Comparison of ENCODE assay signal across 29 cellular contexts in the genomic region with DNA sequence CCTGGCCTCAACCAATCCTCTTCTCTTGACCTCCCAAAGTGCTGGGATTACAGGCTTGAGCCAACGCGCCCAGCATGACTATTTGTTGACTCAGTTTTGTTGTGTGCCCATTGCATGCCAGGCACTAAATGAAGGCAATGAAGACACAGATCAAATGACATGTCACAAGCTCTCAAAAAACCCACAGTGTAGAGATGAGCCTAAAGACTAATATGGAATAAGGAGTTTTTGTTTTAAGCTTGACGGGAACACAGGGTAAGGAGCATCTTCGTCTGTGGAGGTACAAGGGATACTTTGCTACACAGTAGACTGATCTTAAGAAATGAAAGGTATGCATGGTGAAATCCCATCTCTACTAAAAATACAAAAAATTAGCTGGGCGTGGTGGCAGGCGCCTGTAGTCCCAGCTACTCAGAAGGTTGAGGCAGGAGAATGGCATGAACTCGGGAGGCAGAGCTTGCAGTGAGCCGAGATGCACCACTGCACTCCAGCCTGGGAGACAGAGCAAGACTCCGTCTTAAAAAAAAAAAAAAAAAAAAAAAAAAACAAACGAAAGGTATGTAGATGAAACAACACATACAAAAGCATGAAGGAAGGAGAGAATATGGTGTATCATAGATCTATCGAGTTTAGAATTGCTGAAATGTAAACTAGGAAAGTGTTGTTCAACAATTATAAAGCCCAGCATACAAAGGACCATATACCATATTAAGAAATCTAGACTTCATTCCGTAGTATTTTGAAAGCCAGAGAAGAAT.
"Had no signal": no experiment of that assay in that cellular context is flagged by ENCODE, and none has a peak within 500 bp of the region (broad histone marks: within the 10 kb centered on the region; RNA-seq: fewer than 3 reads in every experiment).

No MANE protein-coding gene starts in this region.

- H3K27ac ChIP-seq: SK-N-MC, VCaP had no signal

- H3K9me3 Mint-ChIP-seq: activated B cell treated with CpG ODN at 0.5 μM for 24 hours; activated CD4-positive, alpha-beta memory T cell treated with anti-CD3 and anti-CD28 coated beads for 36 hours; activated naive CD4-positive, alpha-beta T cell treated with anti-CD3 and anti-CD28 coated beads, Interleukin-2, amount 10 ng/mL, durations not matched to agents 7 days and 5 days; activated naive CD8-positive, alpha-beta T cell treated with anti-CD3 and anti-CD28 coated beads for 36 hours; T-helper 2 cell treated with Interferon-gamma antibody and Interleukin-4, amounts not matched to agents 5 μg/mL and 100 μg/mL, for 36 hours had no signal

- H3K36me3 Mint-ChIP-seq: activated CD4-positive, alpha-beta memory T cell treated with anti-CD3 and anti-CD28 coated beads for 36 hours; activated naive CD4-positive, alpha-beta T cell treated with anti-CD3 and anti-CD28 coated beads, Interleukin-2, amount 10 ng/mL, durations not matched to agents 7 days and 5 days; activated naive CD8-positive, alpha-beta T cell treated with anti-CD3 and anti-CD28 coated beads for 36 hours had no signal

- H3K4me3 Mint-ChIP-seq: activated B cell treated with CpG ODN at 0.5 μM for 24 hours; activated CD4-positive, alpha-beta memory T cell treated with anti-CD3 and anti-CD28 coated beads for 36 hours; activated naive CD4-positive, alpha-beta T cell treated with anti-CD3 and anti-CD28 coated beads, Interleukin-2, amount 10 ng/mL, durations not matched to agents 7 days and 5 days; activated naive CD8-positive, alpha-beta T cell treated with anti-CD3 and anti-CD28 coated beads for 36 hours; T-helper 2 cell treated with Interferon-gamma antibody and Interleukin-4, amounts not matched to agents 5 μg/mL and 100 μg/mL, for 36 hours had no signal

- H3K27ac Mint-ChIP-seq: activated B cell treated with CpG ODN at 0.5 μM for 24 hours; activated CD4-positive, alpha-beta memory T cell treated with anti-CD3 and anti-CD28 coated beads for 36 hours; activated naive CD4-positive, alpha-beta T cell treated with anti-CD3 and anti-CD28 coated beads, Interleukin-2, amount 10 ng/mL, durations not matched to agents 7 days and 5 days; activated naive CD8-positive, alpha-beta T cell treated with anti-CD3 and anti-CD28 coated beads for 36 hours; T-helper 2 cell treated with Interferon-gamma antibody and Interleukin-4, amounts not matched to agents 5 μg/mL and 100 μg/mL, for 36 hours had no signal

- H3K4me3 ChIP-seq: SK-N-MC had no signal

- H3K4me1 Mint-ChIP-seq: activated B cell treated with CpG ODN at 0.5 μM for 24 hours; activated naive CD4-positive, alpha-beta T cell treated with anti-CD3 and anti-CD28 coated beads, Interleukin-2, amount 10 ng/mL, durations not matched to agents 7 days and 5 days; activated naive CD8-positive, alpha-beta T cell treated with anti-CD3 and anti-CD28 coated beads for 36 hours had no signal

- DNase-seq: activated B cell treated with CpG ODN at 0.5 μM for 24 hours; activated CD4-positive, alpha-beta memory T cell treated with anti-CD3 and anti-CD28 coated beads for 36 hours; activated CD4-positive, alpha-beta T cell treated with anti-CD3 and anti-CD28 coated beads for 4 hours; activated CD4-positive, alpha-beta T cell treated with anti-CD3 and anti-CD28 coated beads, Interleukin-2, amount 50 U/mL, for 1 hour; activated CD4-positive, CD25-positive, alpha-beta regulatory T cell treated with anti-CD3 and anti-CD28 coated beads, Interleukin-2, amount 50 U/mL, for 72 hours; activated CD8-positive, alpha-beta memory T cell treated with anti-CD3 and anti-CD28 coated beads, Interleukin-2, amount 50 U/mL, for 48 hours; activated effector memory CD4-positive, alpha-beta T cell treated with Interleukin-2 at 50 U/mL for 16 hours; activated naive CD4-positive, alpha-beta T cell treated with anti-CD3 and anti-CD28 coated beads, Interleukin-2, amount 10 ng/mL, durations not matched to agents 7 days and 5 days; activated naive CD8-positive, alpha-beta T cell treated with anti-CD3 and anti-CD28 coated beads for 36 hours; activated T-cell treated with anti-CD3 and anti-CD28 coated beads, Interleukin-2, amount 50 U/mL, for 48 hours; amniotic stem cell; aorta; Kasumi-1; KG1; MM.1S; MV-4-11; NCI-H1092; NCI-H1436 treated with DMSO at 0.1 percent for 48 hours; NCI-H1694 treated with DMSO at 0.1 percent for 48 hours; NCI-H2029; NCI-H2171; NCI-H510A; NCI-H526; NCI-H748 treated with DMSO at 0.1 percent for 48 hours; NK-92 treated with Interleukin-12 subunit alpha and Interleukin-12 subunit beta, amount 100 ng/mL, for 24 hours; Right ventricle myocardium superior had no signal

- H3K27me3 Mint-ChIP-seq: activated CD4-positive, alpha-beta memory T cell treated with anti-CD3 and anti-CD28 coated beads for 36 hours; activated naive CD4-positive, alpha-beta T cell treated with anti-CD3 and anti-CD28 coated beads, Interleukin-2, amount 10 ng/mL, durations not matched to agents 7 days and 5 days had no signal
